In genomic region chr1:95046359-95046758, GRCh38 we compare ENCODE assay signal across 32 cellular contexts.
"Had no signal": no experiment of that assay in that cellular context is flagged by ENCODE, and none has a peak within 500 bp of the region (broad histone marks: within the 10 kb centered on the region; RNA-seq: fewer than 3 reads in every experiment).

No MANE protein-coding gene starts in this region.

- H3K36me3 ChIP-seq: adrenal gland, brain microvascular endothelial cell, breast epithelium had no signal

- H3K27ac ChIP-seq: adrenal gland, body of pancreas, brain microvascular endothelial cell, breast epithelium, VCaP had no signal

- H3K4me3 ChIP-seq: adrenal gland, body of pancreas, breast epithelium had no signal

- H3K4me1 ChIP-seq: breast epithelium had no signal

- DNase-seq: activated B cell treated with CpG ODN at 0.5 μM for 24 hours; activated CD4-positive, alpha-beta memory T cell treated with anti-CD3 and anti-CD28 coated beads for 36 hours; activated CD4-positive, alpha-beta T cell treated with anti-CD3 and anti-CD28 coated beads for 4 hours; activated CD4-positive, alpha-beta T cell treated with anti-CD3 and anti-CD28 coated beads, Interleukin-2, amount 10 ng/mL, durations not matched to agents 24 days and 14 days; activated CD4-positive, alpha-beta T cell treated with anti-CD3 and anti-CD28 coated beads, Interleukin-2, amount 50 U/mL, for 1 hour; activated CD4-positive, alpha-beta T cell treated with anti-CD3 and anti-CD28 coated beads, Interleukin-2, amount 50 U/mL, for 4 hours; activated CD4-positive, CD25-positive, alpha-beta regulatory T cell treated with anti-CD3 and anti-CD28 coated beads, Interleukin-2, amount 50 U/mL, for 72 hours; activated CD8-positive, alpha-beta memory T cell treated with anti-CD3 and anti-CD28 coated beads, Interleukin-2, amount 50 U/mL, for 4 hours; activated CD8-positive, alpha-beta T cell treated with anti-CD3 and anti-CD28 coated beads for 36 hours; activated effector memory CD4-positive, alpha-beta T cell treated with anti-CD3 and anti-CD28 coated beads, Interleukin-2, amount 50 U/mL, for 16 hours; activated gamma-delta T cell treated with Interleukin-2 at 50 U/mL for 16 hours; activated naive CD4-positive, alpha-beta T cell; activated naive CD4-positive, alpha-beta T cell treated with anti-CD3 and anti-CD28 coated beads for 36 hours; activated naive CD4-positive, alpha-beta T cell treated with anti-CD3 and anti-CD28 coated beads, Interleukin-2, amount 50 U/mL, for 16 hours; activated naive CD8-positive, alpha-beta T cell treated with anti-CD3 and anti-CD28 coated beads for 36 hours; activated T-cell treated with anti-CD3 and anti-CD28 coated beads for 4 hours; activated T-cell treated with anti-CD3 and anti-CD28 coated beads, Interleukin-2, amount 50 U/mL, for 1 hour; activated T-cell treated with anti-CD3 and anti-CD28 coated beads, Interleukin-2, amount 50 U/mL, for 4 hours; activated T-cell treated with anti-CD3 and anti-CD28 coated beads, Interleukin-2, amount 50 U/mL, for 72 hours; adrenal gland; amniotic stem cell; aorta; body of pancreas; brain microvascular endothelial cell; central memory CD4-positive, alpha-beta T cell; T-helper 2 cell; T-helper 9 cell had no signal

- H3K9me3 ChIP-seq: adrenal gland, body of pancreas, breast epithelium had no signal

- ATAC-seq: activated CD8-positive, alpha-beta T cell treated with anti-CD3 and anti-CD28 coated beads for 36 hours; activated naive CD4-positive, alpha-beta T cell treated with anti-CD3 and anti-CD28 coated beads, Interleukin-2, amount 50 U/mL, for 72 hours; activated T-cell treated with anti-CD3 and anti-CD28 coated beads, Interleukin-2, amount 50 U/mL, for 4 hours; activated T-cell treated with anti-CD3 and anti-CD28 coated beads, Interleukin-2, amount 50 U/mL, for 72 hours; activated T-helper 17 cell treated with anti-CD3 and anti-CD28 coated beads, Interleukin-2, amount 50 U/mL, for 72 hours; body of pancreas had no signal

- H3K27me3 ChIP-seq: adrenal gland, body of pancreas, brain microvascular endothelial cell, breast epithelium had no signal

- FAIRE-seq: astrocyte had no signal
